Comparison of ENCODE assay signal across 9 cellular contexts in genomic region chr20:45311589-45312211, GRCh38. TPM values are rescaled to one million over a fixed set of nuclear protein-coding genes. Genes with fewer than 3 reads are reported as not detected.
DNase-seq lines count a peak whose midpoint lies in the region; ATAC-seq and TF ChIP-seq lines count a peak whose summit lies in the region.
"Had no signal": no experiment of that assay in that cellular context is flagged by ENCODE, and none has a peak within 500 bp of the region (broad histone marks: within the 10 kb centered on the region; RNA-seq: fewer than 3 reads in every experiment).

No MANE protein-coding gene starts in this region.

- TF ChIP-seq POLR2A in gastroesophageal sphincter (IDR thresholded peaks at IDR 0.05) = no peak

- CTCF ChIA-PET in PC-3 (lab: Charles Lee) = interaction anchor here (0.6 to 1.5 kb wide), 9 partner anchors 11 to 267 kb away, joined by 3 to 8 read pairs (median 3); partner anchors contain the start of genes SDC4 and SLPI

- no peaks in the 10 kb centered on the region for H4K20me1 ChIP-seq in PC-3 (ENCODE audit: low read length)

- H3K36me3 ChIP-seq in BE2C (no peaks in the 10 kb centered on the region), H7 (replicated peaks; ENCODE audit: control insufficient read depth, insufficient read depth, low read length) (no peaks in the 10 kb centered on the region), PC-3 (ENCODE audit: low read depth, low read length) (no peaks in the 10 kb centered on the region), gastroesophageal sphincter (no peaks in the 10 kb centered on the region)

- WGBS in gastroesophageal sphincter (ENCODE audit: low coverage in 1 of 2), 2 donors = 33 to 35% methylated on average over 2 to 19 of the region's 45 CpGs

- H3K27ac Mint-ChIP-seq in activated T-helper 17 cell treated with anti-CD3 and anti-CD28 coated beads, Interleukin-2, amount 50 U/mL, for 72 hours = no peak overlapping the region

- no peak for TF ChIP-seq EP300 in gastroesophageal sphincter (IDR thresholded peaks at IDR 0.05)

- DNase-seq in BE2C = peak; percentile 78
- peak; percentile 97 for DNase-seq in H7
- peak; percentile 81 for DNase-seq in PC-3
- peak; percentile 81 for DNase-seq in retina
- no peak for DNase-seq in T1000 (lab: John Stamatoyannopoulos, UW)

- H3K4me2 ChIP-seq in PC-3 (ENCODE audit: low read length) = peak overlapping the region; percentile 59

- no peaks in the 10 kb centered on the region for H3K9me3 ChIP-seq in BE2C
- no peaks in the 10 kb centered on the region for H3K9me3 ChIP-seq in PC-3 (ENCODE audit: low read length)
- H3K9me3 ChIP-seq in gastroesophageal sphincter = no peaks in the 10 kb centered on the region

- H3F3A ChIP-seq in PC-3 (ENCODE audit: low read length, unreplicated experiment) = no peaks in the 10 kb centered on the region

- intact Hi-C loops in PC-3 (cut with micrococcal nuclease) = loop anchor here (1.0 kb wide), 1 partner anchor 300 kb away; no protein-coding TSS in a partner anchor

- no peaks in the 10 kb centered on the region for H3K36me3 Mint-ChIP-seq in activated T-helper 17 cell treated with anti-CD3 and anti-CD28 coated beads, Interleukin-2, amount 50 U/mL, for 72 hours (ENCODE audit: low read depth)

- H3K4me3 Mint-ChIP-seq in activated T-helper 17 cell treated with anti-CD3 and anti-CD28 coated beads, Interleukin-2, amount 50 U/mL, for 72 hours = peak overlapping the region; percentile 26

- ATAC-seq in PC-3 (peak; percentile 90), gastroesophageal sphincter (peak; percentile 60), GM21367 (IDR thresholded peaks at IDR 0.05; ENCODE audit: unreplicated experiment) (no peak)
- ATAC-seq in activated T-helper 17 cell treated with anti-CD3 and anti-CD28 coated beads, Interleukin-2, amount 50 U/mL, for 72 hours (replicated peaks) = peak; percentile 87

- POLR2A ChIA-PET in PC-3 (lab: Charles Lee; ENCODE audit: unreplicated experiment) = no interaction called here

- TF ChIP-seq CTCF in BE2C (IDR thresholded peaks at IDR 0.05; ENCODE audit: low read depth, low read length) (peak; percentile 81), PC-3 (conservative IDR thresholded peaks at IDR 0.05; ENCODE audit: low read depth, low read length) (peak; percentile 94), gastroesophageal sphincter (IDR thresholded peaks at IDR 0.05) (peak; percentile 37 to 85 (median 64))

- BruUV-seq in PC-3 (replicated peaks; lab: Mats Ljungman, UMichigan) = no TSS peak

- H3K9ac ChIP-seq in PC-3 (ENCODE audit: low read length) = no peak overlapping the region

- H3K4me1 ChIP-seq in BE2C = no peaks in the 10 kb centered on the region
- no peaks in the 10 kb centered on the region for H3K4me1 ChIP-seq in PC-3 (ENCODE audit: insufficient read depth, low read length)
- peaks cover 0 to 22% (median 0%) of the 10 kb centered on the region in 3 donors for H3K4me1 ChIP-seq in gastroesophageal sphincter

- H3K27me3 Mint-ChIP-seq in activated T-helper 17 cell treated with anti-CD3 and anti-CD28 coated beads, Interleukin-2, amount 50 U/mL, for 72 hours = peaks cover 37% of the 10 kb centered on the region

- peaks cover 6% of the 10 kb centered on the region for H3K4me1 Mint-ChIP-seq in activated T-helper 17 cell treated with anti-CD3 and anti-CD28 coated beads, Interleukin-2, amount 50 U/mL, for 72 hours

- H2AFZ ChIP-seq in PC-3 (ENCODE audit: low read length) = peak overlapping the region; percentile 76

- H3K27ac ChIP-seq in PC-3 (ENCODE audit: low read length) (no peak overlapping the region), gastroesophageal sphincter (no peak overlapping the region)
- H3K27ac ChIP-seq: skin epidermis had no signal

- H3K27me3 ChIP-seq in BE2C = peaks cover 30% of the 10 kb centered on the region
- peaks cover 8% of the 10 kb centered on the region for H3K27me3 ChIP-seq in H7 (ENCODE audit: control insufficient read depth, insufficient read depth, low read length)
- no peaks in the 10 kb centered on the region for H3K27me3 ChIP-seq in PC-3 (ENCODE audit: low read length)
- peaks cover 82% of the 10 kb centered on the region for H3K27me3 ChIP-seq in gastroesophageal sphincter

- H3K9me2 ChIP-seq in PC-3 (replicated peaks; ENCODE audit: low read length) = no peaks in the 10 kb centered on the region

- no peaks in the 10 kb centered on the region for H3K9me3 Mint-ChIP-seq in activated T-helper 17 cell treated with anti-CD3 and anti-CD28 coated beads, Interleukin-2, amount 50 U/mL, for 72 hours

- H3K79me2 ChIP-seq in PC-3 (ENCODE audit: low read length) = no peaks in the 10 kb centered on the region

- H3K4me3 ChIP-seq in BE2C (ENCODE audit: low read depth, low read length) (no peak overlapping the region), H7 (ENCODE audit: insufficient read depth, low read depth, low read length) (peak overlapping the region; percentile 25; the same call in 1 of the 2 replicates), PC-3 (ENCODE audit: low read length) (peak overlapping the region; percentile 2; the same call in 1 of the 2 replicates), gastroesophageal sphincter (no peak overlapping the region)
- H3K4me3 ChIP-seq: skin epidermis had no signal

RNA-seq across cellular contexts. Expression of gene MATN4, which starts 3.6 kb away (rescaled TPM):
- not detected for polyA plus RNA-seq in BE2C (2012; ENCODE audit: insufficient read depth, insufficient read length, low read depth)
- 0.14 and 0.67 TPM in 2 replicates for total RNA-seq in H7 (2014; rRNA removed; shearing (Covaris generic))
- total RNA-seq in PC-3 (2014; rRNA removed) = 0.33 TPM in 1 of 2 replicates, not detected in the other
- under 1 TPM; 0.11 to 0.66 TPM for total RNA-seq in activated T-helper 17 cell treated with anti-CD3 and anti-CD28 coated beads, Interleukin-2, amount 50 U/mL, for 72 hours
- total RNA-seq in gastroesophageal sphincter = not detected

RNA-seq across cellular contexts. Expression of gene RBPJL, which starts 5.1 kb away (rescaled TPM):
- polyA plus RNA-seq in BE2C (2012; ENCODE audit: insufficient read depth, insufficient read length, low read depth) = not detected
- not detected in 2 replicates for total RNA-seq in H7 (2014; rRNA removed; shearing (Covaris generic))
- not detected in 2 replicates for total RNA-seq in PC-3 (2014; rRNA removed)
- not detected for total RNA-seq in activated T-helper 17 cell treated with anti-CD3 and anti-CD28 coated beads, Interleukin-2, amount 50 U/mL, for 72 hours
- total RNA-seq in gastroesophageal sphincter = not detected

RNA-seq across cellular contexts. Expression of gene SDC4, which starts 36.5 kb away (rescaled TPM):
- polyA plus RNA-seq in BE2C (2012; ENCODE audit: insufficient read depth, insufficient read length, low read depth) = 24.9 TPM
- 47.3 and 56.1 TPM in 2 replicates for total RNA-seq in H7 (2014; rRNA removed; shearing (Covaris generic))
- total RNA-seq in PC-3 (2014; rRNA removed) (134 and 167 TPM in 2 replicates), gastroesophageal sphincter (100 to 1,000 TPM in 1 of 4 donors, 10 to 100 TPM in 3; 75.1 to 182 (median 84.2) TPM)
- total RNA-seq in activated T-helper 17 cell treated with anti-CD3 and anti-CD28 coated beads, Interleukin-2, amount 50 U/mL, for 72 hours = 10 to 100 TPM; 21.6 to 62.6 TPM

RNA-seq across cellular contexts. Expression of gene SYS1, which starts 51.3 kb away (rescaled TPM):
- polyA plus RNA-seq in BE2C (2012; ENCODE audit: insufficient read depth, insufficient read length, low read depth) = 39.5 TPM
- total RNA-seq in H7 (2014; rRNA removed; shearing (Covaris generic)) = 11.8 and 22.8 TPM in 2 replicates
- total RNA-seq in PC-3 (2014; rRNA removed) (32.5 and 45.2 TPM in 2 replicates), gastroesophageal sphincter (10 to 100 TPM; 29.3 to 55.3 (median 34.7) TPM)
- total RNA-seq in activated T-helper 17 cell treated with anti-CD3 and anti-CD28 coated beads, Interleukin-2, amount 50 U/mL, for 72 hours = 10 to 100 TPM; 29.9 to 32.9 TPM

RNA-seq across cellular contexts. Expression of gene SLPI, which starts 57.3 kb away (rescaled TPM):
- not detected for polyA plus RNA-seq in BE2C (2012; ENCODE audit: insufficient read depth, insufficient read length, low read depth)
- total RNA-seq in H7 (2014; rRNA removed; shearing (Covaris generic)) = not detected in 2 replicates
- total RNA-seq in PC-3 (2014; rRNA removed) = 186 and 207 TPM in 2 replicates
- not detected for total RNA-seq in activated T-helper 17 cell treated with anti-CD3 and anti-CD28 coated beads, Interleukin-2, amount 50 U/mL, for 72 hours
- 100 to 1,000 TPM in 1 of 4 donors, 10 to 100 TPM in 3; 26.1 to 251 (median 56.5) TPM for total RNA-seq in gastroesophageal sphincter

Comparison
In these comparisons a context has a peak if more than half of its experiments do, and no peak if none do; other contexts are left out.
1. H3K4me3 ChIP-seq: peak in H7 (single experiment) and PC-3 (single experiment); none in BE2C (single experiment) and gastroesophageal sphincter (0 of 2).
2. Peak in every context shown above with its lines, with median percentiles within 50 percentile points of each other: CTCF ChIP-seq.